13 cellular contexts compared by ENCODE assay signal in the genomic region with DNA sequence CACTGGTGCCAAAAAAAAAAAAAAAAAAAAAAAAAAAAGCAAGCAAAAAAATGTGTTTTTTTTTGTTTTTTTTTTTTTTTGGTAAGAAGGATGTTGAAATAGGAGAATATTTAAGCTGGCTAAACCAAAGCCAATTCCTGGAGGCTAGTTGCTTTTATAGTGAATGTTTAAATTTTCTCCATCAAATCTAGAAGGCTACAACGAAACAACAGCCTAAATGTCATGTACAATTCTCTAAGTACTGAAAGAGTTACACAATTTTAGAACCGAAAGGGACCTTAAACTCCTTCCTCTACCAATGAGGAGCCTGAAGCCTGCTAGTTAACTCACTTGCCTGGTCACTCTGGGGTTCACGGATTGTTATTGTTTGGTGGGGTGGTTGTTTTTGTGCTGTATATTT. TPM values are rescaled to one million over a fixed set of nuclear protein-coding genes. Genes with fewer than 3 reads are reported as not detected.
DNase-seq lines count a peak whose midpoint lies in the region; ATAC-seq and TF ChIP-seq lines count a peak whose summit lies in the region.
"Had no signal": no experiment of that assay in that cellular context is flagged by ENCODE, and none has a peak within 500 bp of the region (broad histone marks: within the 10 kb centered on the region; RNA-seq: fewer than 3 reads in every experiment).

No MANE protein-coding gene starts in this region.

- ATAC-seq in heart right ventricle (no peak), GM19035 (IDR thresholded peaks at IDR 0.05; ENCODE audit: unreplicated experiment) (no peak)
- ATAC-seq in activated T-cell treated with anti-CD3 and anti-CD28 coated beads, Interleukin-2, amount 50 U/mL, for 4 hours = no peak
- ATAC-seq: activated T-helper 17 cell treated with anti-CD3 and anti-CD28 coated beads, Interleukin-2, amount 50 U/mL, for 72 hours; stimulated activated effector memory CD8-positive, alpha-beta T cell treated with anti-CD3 and anti-CD28 coated beads, Interleukin-12 subunit alpha, Interleukin-12 subunit beta, amount 100 ng/mL, for 72 hours had no signal

- no peaks in the 10 kb centered on the region for H3K9me3 Mint-ChIP-seq in neural crest cell
- H3K9me3 Mint-ChIP-seq in activated T-cell treated with anti-CD3 and anti-CD28 coated beads, Interleukin-2, amount 50 U/mL, for 4 hours = no peaks in the 10 kb centered on the region
- H3K9me3 Mint-ChIP-seq: activated T-helper 17 cell treated with anti-CD3 and anti-CD28 coated beads, Interleukin-2, amount 50 U/mL, for 72 hours; dendritic cell treated with granulocyte-macrophage colony-stimulating factor and Interleukin-4, amounts not matched to agents 40 ng/mL and 50 ng/mL, for 4 days had no signal

- H3K4me3 ChIP-seq in heart right ventricle (peak overlapping the region in 5 of 10 donors; percentile 76 to 91 (median 87)), endocrine pancreas (ENCODE audit: control insufficient read depth, insufficient read depth, low read length) (peak overlapping the region; percentile 69), uterus (no peak overlapping the region)

- peaks cover 42% of the 10 kb centered on the region for H3K4me1 Mint-ChIP-seq in neural crest cell
- H3K4me1 Mint-ChIP-seq in activated T-cell treated with anti-CD3 and anti-CD28 coated beads, Interleukin-2, amount 50 U/mL, for 4 hours (ENCODE audit: low read depth) = peaks cover 7% of the 10 kb centered on the region
- H3K4me1 Mint-ChIP-seq: stimulated activated effector memory CD8-positive, alpha-beta T cell treated with anti-CD3 and anti-CD28 coated beads, Interleukin-12 subunit alpha, Interleukin-12 subunit beta, amount 100 ng/mL, for 72 hours had no signal

- DNase-seq in heart right ventricle (no peak), cardiac septum (ENCODE audit: low spot score) (no peak), neural crest cell (ENCODE audit: low read depth, low spot score) (no peak), uterus (no peak), amniotic stem cell (lab: John Stamatoyannopoulos, UW) (no peak)
- DNase-seq in activated T-cell treated with anti-CD3 and anti-CD28 coated beads, Interleukin-2, amount 50 U/mL, for 4 hours = no peak
- DNase-seq: NCI-H2081 treated with DMSO at 0.1 percent for 48 hours had no signal

- peaks cover 0 to 13% (median 0%) of the 10 kb centered on the region in 7 donors for H3K27me3 ChIP-seq in heart right ventricle
- H3K27me3 ChIP-seq in endocrine pancreas (ENCODE audit: control insufficient read depth, insufficient read depth, low read length) = no peaks in the 10 kb centered on the region
- no peaks in the 10 kb centered on the region for H3K27me3 ChIP-seq in uterus

- intact Hi-C loops in heart right ventricle (cut with DNase I) = loop anchor here in 1 of 10 donors (2.0 to 10.0 kb wide), 2 partner anchors 56 to 84 kb away; no protein-coding TSS in a partner anchor
- intact Hi-C loops in cardiac septum (cut with DNase I) = no loop called here
- intact Hi-C loops in uterus (cut with DNase I; ENCODE audit: low total_unique reads) = no loop called here

- no peak for TF ChIP-seq CTCF in heart right ventricle (IDR thresholded peaks at IDR 0.05)
- no peak for TF ChIP-seq CTCF in neural crest cell (conservative IDR thresholded peaks at IDR 0.05)
- no peak for TF ChIP-seq CTCF in uterus (IDR thresholded peaks at IDR 0.05)

- no peak for TF ChIP-seq POLR2A in uterus (IDR thresholded peaks at IDR 0.05)

- H3K4me3 Mint-ChIP-seq in neural crest cell = peak overlapping the region; percentile 99
- H3K4me3 Mint-ChIP-seq in activated T-cell treated with anti-CD3 and anti-CD28 coated beads, Interleukin-2, amount 50 U/mL, for 4 hours = no peak overlapping the region
- H3K4me3 Mint-ChIP-seq: activated T-helper 17 cell treated with anti-CD3 and anti-CD28 coated beads, Interleukin-2, amount 50 U/mL, for 72 hours; dendritic cell treated with granulocyte-macrophage colony-stimulating factor and Interleukin-4, amounts not matched to agents 40 ng/mL and 50 ng/mL, for 4 days; IgD-negative memory B cell; stimulated activated effector memory CD8-positive, alpha-beta T cell treated with anti-CD3 and anti-CD28 coated beads, Interleukin-12 subunit alpha, Interleukin-12 subunit beta, amount 100 ng/mL, for 72 hours had no signal

- H3K27ac Mint-ChIP-seq in neural crest cell (ENCODE audit: unreplicated experiment) = no peak overlapping the region
- H3K27ac Mint-ChIP-seq: activated T-helper 17 cell treated with anti-CD3 and anti-CD28 coated beads, Interleukin-2, amount 50 U/mL, for 72 hours; dendritic cell treated with granulocyte-macrophage colony-stimulating factor and Interleukin-4, amounts not matched to agents 40 ng/mL and 50 ng/mL, for 4 days; IgD-negative memory B cell; stimulated activated effector memory CD8-positive, alpha-beta T cell treated with anti-CD3 and anti-CD28 coated beads, Interleukin-12 subunit alpha, Interleukin-12 subunit beta, amount 100 ng/mL, for 72 hours had no signal

- H3K36me3 ChIP-seq in heart right ventricle (peaks cover 0 to 5% (median 0%) of the 10 kb centered on the region in 9 donors), endocrine pancreas (ENCODE audit: control insufficient read depth, insufficient read depth, low read length) (no peaks in the 10 kb centered on the region), uterus (no peaks in the 10 kb centered on the region)

- H3K9me3 ChIP-seq in heart right ventricle (no peaks in the 10 kb centered on the region), endocrine pancreas (ENCODE audit: control insufficient read depth, low read length) (no peaks in the 10 kb centered on the region), uterus (no peaks in the 10 kb centered on the region)

- 30 to 33% methylated on average over 3 of the region's 3 CpGs for WGBS in heart right ventricle, 2 donors

- H3K4me1 ChIP-seq in heart right ventricle = peaks cover 0 to 49% (median 34%) of the 10 kb centered on the region in 9 donors
- peaks cover 16% of the 10 kb centered on the region for H3K4me1 ChIP-seq in endocrine pancreas (ENCODE audit: control insufficient read depth, insufficient read depth, low read length)
- H3K4me1 ChIP-seq in uterus = no peaks in the 10 kb centered on the region

- peaks cover 4% of the 10 kb centered on the region for H3K36me3 Mint-ChIP-seq in neural crest cell (ENCODE audit: low read depth)
- no peaks in the 10 kb centered on the region for H3K36me3 Mint-ChIP-seq in activated T-cell treated with anti-CD3 and anti-CD28 coated beads, Interleukin-2, amount 50 U/mL, for 4 hours (ENCODE audit: insufficient read depth)
- H3K36me3 Mint-ChIP-seq: IgD-negative memory B cell; stimulated activated effector memory CD8-positive, alpha-beta T cell treated with anti-CD3 and anti-CD28 coated beads, Interleukin-12 subunit alpha, Interleukin-12 subunit beta, amount 100 ng/mL, for 72 hours had no signal

- H3K27me3 Mint-ChIP-seq in neural crest cell (ENCODE audit: low read depth) = peaks cover 9% of the 10 kb centered on the region
- H3K27me3 Mint-ChIP-seq in activated T-cell treated with anti-CD3 and anti-CD28 coated beads, Interleukin-2, amount 50 U/mL, for 4 hours (ENCODE audit: low read depth) = peaks cover 40% of the 10 kb centered on the region

- H3K9ac ChIP-seq in endocrine pancreas (ENCODE audit: control insufficient read depth, insufficient read depth, low read length) = no peak overlapping the region

- H3K27ac ChIP-seq in heart right ventricle (peak overlapping the region in 9 of 10 donors; percentile 9 to 87 (median 53)), uterus (peak overlapping the region; percentile 28 to 82)

RNA-seq across cellular contexts. Expression of a gene that starts 3.5 kb away (rescaled TPM):
- total RNA-seq in heart right ventricle = 100 to 1,000 TPM in 6 of 10 donors, 10 to 100 TPM in 4; 82.3 to 123 (median 109) TPM
- polyA plus RNA-seq in heart right ventricle = 10 to 100 TPM; 31.7 to 36.4 TPM
- total RNA-seq in cardiac septum = 78.0 TPM
- 147 and 152 TPM in 2 replicates for total RNA-seq in neural crest cell
- 100 to 1,000 TPM in 2 of 4 donors, 10 to 100 TPM in 2; 44.1 to 160 (median 76.8) TPM for total RNA-seq in uterus
- under 1 TPM; 0.23 to 0.33 (median 0.32) TPM for total RNA-seq in activated T-cell treated with anti-CD3 and anti-CD28 coated beads, Interleukin-2, amount 50 U/mL, for 4 hours
- polyA plus RNA-seq: IgD-negative memory B cell had no signal

Comparison
In these comparisons a context has a peak if more than half of its experiments do, and no peak if none do; other contexts are left out.
1. RNA of a gene that starts 3.5 kb away (total RNA-seq): 147 to 152 TPM in neural crest cell, 82.3 to 123 TPM in heart right ventricle, 44.1 to 160 TPM in uterus and 78.0 TPM in cardiac septum (single experiment); 0.23 to 0.33 TPM in activated T-cell treated with anti-CD3 and anti-CD28 coated beads, Interleukin-2, amount 50 U/mL, for 4 hours; every median in the first group is over 10 times any median in the second.